8 cellular contexts compared by ENCODE assay signal in the genomic region with DNA sequence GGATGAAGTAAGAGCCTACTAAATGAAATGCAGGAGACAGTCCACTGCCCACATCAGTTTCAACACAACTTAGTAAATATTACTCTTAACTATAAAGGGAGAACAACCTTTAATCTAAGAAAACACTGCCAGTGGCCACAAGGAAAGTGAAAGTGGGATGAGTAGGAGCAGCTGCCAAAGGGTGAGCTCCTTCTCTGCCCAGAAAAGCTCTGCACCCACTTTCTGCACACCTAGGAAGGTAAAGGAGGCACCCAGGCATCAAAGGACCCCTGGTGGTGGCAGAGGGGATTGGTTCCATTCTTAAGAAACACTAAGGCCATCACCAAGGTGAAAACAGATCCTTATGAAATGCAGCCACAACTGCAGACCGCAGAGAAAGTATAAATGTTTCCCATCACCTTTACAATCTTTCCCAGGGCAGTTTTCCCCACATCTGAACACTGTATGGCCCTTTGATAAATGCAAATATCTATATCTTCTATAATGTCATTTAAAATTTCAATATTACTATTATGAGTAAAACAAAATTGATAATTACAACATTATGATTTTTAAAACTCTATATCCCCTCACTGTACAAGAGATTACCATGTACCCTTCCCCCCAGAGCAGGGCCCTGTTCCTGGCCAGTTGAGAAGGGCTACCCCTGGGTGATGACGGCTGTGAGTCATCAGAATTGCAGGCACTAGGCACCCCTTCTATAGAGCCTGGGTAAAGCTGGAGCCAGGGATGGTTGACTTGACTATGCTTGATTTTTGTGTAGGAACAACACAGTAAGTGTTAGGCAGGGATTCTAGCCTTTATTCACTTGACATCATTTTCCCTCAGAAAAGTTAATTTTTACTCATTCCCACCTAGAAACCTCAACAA.
A peak's percentile ranks its signal among the peaks of the same experiment; 100 is the strongest.
DNase-seq lines count a peak whose midpoint lies in the region; ATAC-seq and TF ChIP-seq lines count a peak whose summit lies in the region.

No MANE protein-coding gene starts in this region.

- CTCF ChIA-PET in activated B cell treated with CpG ODN at 0.5 μM for 24 hours (lab: Charles Lee), result interaction anchor here (0.6 to 4.4 kb wide), 5 partner anchors 155 to 690 kb away, joined by 3 to 32 read pairs (median 4); no protein-coding TSS in a partner anchor
- CTCF ChIA-PET in mammary epithelial cell (lab: Charles Lee; ENCODE audit: low non-redundant PET), result interaction anchor here (1.0 kb wide), 1 partner anchor 155 kb away, joined by 6 read pairs; no protein-coding TSS in a partner anchor

- H3K27me3 Mint-ChIP-seq in activated B cell treated with CpG ODN at 0.5 μM for 24 hours, result peaks cover 3% of the 10 kb centered on the region
- no peaks in the 10 kb centered on the region for H3K27me3 Mint-ChIP-seq in stimulated activated naive CD8-positive, alpha-beta T cell treated with anti-CD3 and anti-CD28 coated beads, Interleukin-15, amount 100 ng/mL, for 72 hours

- H3K9me3 Mint-ChIP-seq in activated B cell treated with CpG ODN at 0.5 μM for 24 hours, result no peaks in the 10 kb centered on the region
- H3K9me3 Mint-ChIP-seq in stimulated activated naive CD8-positive, alpha-beta T cell treated with anti-CD3 and anti-CD28 coated beads, Interleukin-15, amount 100 ng/mL, for 72 hours, result peaks cover 0 to 8% of the 10 kb centered on the region in 2 donors

- peak; percentile 79 for TF ChIP-seq CTCF in activated B cell treated with CpG ODN at 0.5 μM for 24 hours (IDR thresholded peaks at IDR 0.05)
- peak; percentile 86 to 87 for TF ChIP-seq CTCF in mammary epithelial cell (conservative IDR thresholded peaks at IDR 0.05 in 1 of 2, IDR thresholded peaks at IDR 0.05 in 1 of 2; ENCODE audit: extremely low read depth in 1 of 2, insufficient read depth in 1 of 2, low read depth in 1 of 2, low read length in 2 of 2)

- H3K4me2 ChIP-seq in Karpas-422 (ENCODE audit: low read depth, low read length, poor library complexity, severe bottlenecking) (no peak overlapping the region), mammary epithelial cell (ENCODE audit: insufficient read depth, low read depth, low read length) (no peak overlapping the region)

- WGBS in mammary epithelial cell (ENCODE audit: low coverage, missing lambda C conversion rate), result 93% methylated on average over 2 of the region's 2 CpGs

- no peaks in the 10 kb centered on the region for H3K36me3 Mint-ChIP-seq in activated B cell treated with CpG ODN at 0.5 μM for 24 hours (ENCODE audit: low read depth)

- no peaks in the 10 kb centered on the region for H3K9me2 ChIP-seq in Karpas-422 (replicated peaks; ENCODE audit: insufficient read depth, low read length)

- H4K20me1 ChIP-seq in Karpas-422 (ENCODE audit: insufficient read depth, low read depth, low read length) (no peaks in the 10 kb centered on the region), mammary epithelial cell (ENCODE audit: insufficient read depth, low read length) (no peaks in the 10 kb centered on the region)

- H3K36me3 ChIP-seq in Karpas-422 (ENCODE audit: insufficient read depth, low read length) (no peaks in the 10 kb centered on the region), mammary epithelial cell (ENCODE audit: insufficient read depth, low read length) (no peaks in the 10 kb centered on the region), muscle layer of duodenum (ENCODE audit: control insufficient read depth in 1 of 2, insufficient read depth in 2 of 2, low read length in 2 of 2) (no peaks in the 10 kb centered on the region)

- DNase-seq in SIG-M5 treated with dmso at 0.1 percent for 504 hours (lab: John Stamatoyannopoulos, UW; ENCODE audit: unreplicated experiment), result peak; percentile 24
- DNase-seq in SIG-M5 (lab: John Stamatoyannopoulos, UW), result no peak
- peak; percentile 86 for DNase-seq in Karpas-422
- DNase-seq in activated B cell treated with CpG ODN at 0.5 μM for 24 hours, result no peak
- peak; percentile 43 for DNase-seq in mammary epithelial cell
- DNase-seq in stimulated activated naive CD8-positive, alpha-beta T cell treated with anti-CD3 and anti-CD28 coated beads, Interleukin-15, amount 100 ng/mL, for 72 hours, result peak; percentile 60 to 66
- no peak for DNase-seq in NCI-H1436 treated with DMSO at 0.1 percent for 48 hours (lab: John Stamatoyannopoulos, UW)

- H3K4me1 ChIP-seq in Karpas-422 (ENCODE audit: low read length) (no peaks in the 10 kb centered on the region), mammary epithelial cell (ENCODE audit: insufficient read depth, low read length) (no peaks in the 10 kb centered on the region), muscle layer of duodenum (ENCODE audit: control insufficient read depth in 1 of 2, insufficient read depth in 2 of 2, low read length in 2 of 2) (peaks cover 0 to 9% of the 10 kb centered on the region in 2 donors)

- peak; percentile 52 for ATAC-seq in activated B cell treated with CpG ODN at 0.5 μM for 24 hours (ENCODE audit: low read depth)
- peak; percentile 88 for ATAC-seq in stimulated activated naive CD8-positive, alpha-beta T cell treated with anti-CD3 and anti-CD28 coated beads, Interleukin-15, amount 100 ng/mL, for 72 hours

- dilution Hi-C loops in mammary epithelial cell (cut with HindIII; ENCODE audit: low sequenced_read_pairs), result no loop called here

- BruUV-seq in mammary epithelial cell (replicated peaks; lab: Mats Ljungman, UMichigan), result no TSS peak

- H3K27ac ChIP-seq in Karpas-422 (ENCODE audit: low read length) (no peak overlapping the region), mammary epithelial cell (ENCODE audit: insufficient read depth, low read depth, low read length) (no peak overlapping the region), muscle layer of duodenum (ENCODE audit: low read length) (peak overlapping the region; percentile 35)

- H3K79me2 ChIP-seq in Karpas-422 (ENCODE audit: low read length) (no peaks in the 10 kb centered on the region), mammary epithelial cell (ENCODE audit: insufficient read depth, low read length) (no peaks in the 10 kb centered on the region)

- H3K4me3 Mint-ChIP-seq in activated B cell treated with CpG ODN at 0.5 μM for 24 hours, result no peak overlapping the region
- H3K4me3 Mint-ChIP-seq in stimulated activated naive CD8-positive, alpha-beta T cell treated with anti-CD3 and anti-CD28 coated beads, Interleukin-15, amount 100 ng/mL, for 72 hours, result no peak overlapping the region

- H3K27ac Mint-ChIP-seq in activated B cell treated with CpG ODN at 0.5 μM for 24 hours, result no peak overlapping the region
- H3K27ac Mint-ChIP-seq in stimulated activated naive CD8-positive, alpha-beta T cell treated with anti-CD3 and anti-CD28 coated beads, Interleukin-15, amount 100 ng/mL, for 72 hours, result peak overlapping the region in 1 of 2 donors; percentile 77

- H3K9ac ChIP-seq in Karpas-422 (ENCODE audit: low read length), result no peak overlapping the region
- no peak overlapping the region for H3K9ac ChIP-seq in mammary epithelial cell (ENCODE audit: insufficient read depth, low read length)

- in situ Hi-C loops in mammary epithelial cell (cut with MboI; ENCODE audit: low sequenced_read_pairs in 2 of 2), result loop anchor here (10.0 to 25.0 kb wide), 3 partner anchors 154 to 416 kb away; no protein-coding TSS in a partner anchor

- intact Hi-C loops in activated B cell treated with CpG ODN at 0.5 μM for 24 hours (cut with micrococcal nuclease) (loop anchor here (1.0 to 2.0 kb wide), 6 partner anchors 92 to 597 kb away; partner anchors contain the start of gene SNRK), mammary epithelial cell (cut with micrococcal nuclease) (loop anchor here (1.0 to 5.0 kb wide), 4 partner anchors 91 to 216 kb away; no protein-coding TSS in a partner anchor)

- H3K9me3 ChIP-seq in Karpas-422 (ENCODE audit: low read length) (no peaks in the 10 kb centered on the region), mammary epithelial cell (replicated peaks; ENCODE audit: insufficient read depth, low read length) (no peaks in the 10 kb centered on the region), muscle layer of duodenum (ENCODE audit: control insufficient read depth in 1 of 2, low read length in 2 of 2) (no peaks in the 10 kb centered on the region)

- no peaks in the 10 kb centered on the region for H3K4me1 Mint-ChIP-seq in activated B cell treated with CpG ODN at 0.5 μM for 24 hours
- peaks cover 24% of the 10 kb centered on the region for H3K4me1 Mint-ChIP-seq in stimulated activated naive CD8-positive, alpha-beta T cell treated with anti-CD3 and anti-CD28 coated beads, Interleukin-15, amount 100 ng/mL, for 72 hours

- H2AFZ ChIP-seq in Karpas-422 (ENCODE audit: low read length) (no peak overlapping the region), mammary epithelial cell (ENCODE audit: low read depth, low read length) (no peak overlapping the region)

- POLR2A ChIA-PET in activated B cell treated with CpG ODN at 0.5 μM for 24 hours (lab: Charles Lee), result no interaction called here

- H3K4me3 ChIP-seq in Karpas-422 (ENCODE audit: low read length) (no peak overlapping the region), mammary epithelial cell (replicated peaks in 1 of 3; ENCODE audit: insufficient read depth in 1 of 3, low read depth in 2 of 3, low read length in 3 of 3) (no peak overlapping the region), muscle layer of duodenum (ENCODE audit: low read depth in 1 of 2, low read length in 2 of 2) (no peak overlapping the region)

- H3K27me3 ChIP-seq in Karpas-422 (ENCODE audit: low read length), result no peaks in the 10 kb centered on the region
- H3K27me3 ChIP-seq in mammary epithelial cell (ENCODE audit: insufficient read depth, low read length), result no peaks in the 10 kb centered on the region
- H3K27me3 ChIP-seq in muscle layer of duodenum (ENCODE audit: low read depth, low read length), result no peaks in the 10 kb centered on the region

Comparison
In these comparisons a context has a peak if more than half of its experiments do, and no peak if none do; other contexts are left out.
1. DNase-seq: peak in SIG-M5 treated with dmso at 0.1 percent for 504 hours (single experiment), Karpas-422 (single experiment), mammary epithelial cell (single experiment) and stimulated activated naive CD8-positive, alpha-beta T cell treated with anti-CD3 and anti-CD28 coated beads, Interleukin-15, amount 100 ng/mL, for 72 hours (2 of 2); none in SIG-M5 (single experiment), activated B cell treated with CpG ODN at 0.5 μM for 24 hours (single experiment) and NCI-H1436 treated with DMSO at 0.1 percent for 48 hours (single experiment).